1 cellular context compared by ENCODE assay signal in genomic region chr19:50152578-50152977, GRCh38.
TF ChIP-seq lines count a peak whose summit lies in the region.

No MANE protein-coding gene starts in this region.

TF ChIP-seq in HepG2, 621 proteins besides CTCF, POLR2A, EP300 and RAD21:
- TF ChIP-seq ARID2 (CRISPR knock-in tag; IDR thresholded peaks at IDR 0.05; ENCODE audit: borderline replicate concordance) (no peak), ATF7 (IDR thresholded peaks at IDR 0.05) (peak; percentile 95), ATF7 (CRISPR knock-in tag; IDR thresholded peaks at IDR 0.05) (no peak), RFX5 (IDR thresholded peaks at IDR 0.05; ENCODE audit: low read depth, low read length) (peak; percentile 79; the same call in 1 of the 2 replicates), KIAA2018 (CRISPR knock-in tag; IDR thresholded peaks at IDR 0.05; ENCODE audit: borderline replicate concordance) (no peak), ZNF296 (CRISPR knock-in tag; conservative IDR thresholded peaks at IDR 0.05) (no peak), CREB1 (IDR thresholded peaks at IDR 0.05) (peak; percentile 95), CREB1 (CRISPR knock-in tag; IDR thresholded peaks at IDR 0.05) (no peak)
